Comparison of ENCODE assay signal across 8 cellular contexts in the genomic region with DNA sequence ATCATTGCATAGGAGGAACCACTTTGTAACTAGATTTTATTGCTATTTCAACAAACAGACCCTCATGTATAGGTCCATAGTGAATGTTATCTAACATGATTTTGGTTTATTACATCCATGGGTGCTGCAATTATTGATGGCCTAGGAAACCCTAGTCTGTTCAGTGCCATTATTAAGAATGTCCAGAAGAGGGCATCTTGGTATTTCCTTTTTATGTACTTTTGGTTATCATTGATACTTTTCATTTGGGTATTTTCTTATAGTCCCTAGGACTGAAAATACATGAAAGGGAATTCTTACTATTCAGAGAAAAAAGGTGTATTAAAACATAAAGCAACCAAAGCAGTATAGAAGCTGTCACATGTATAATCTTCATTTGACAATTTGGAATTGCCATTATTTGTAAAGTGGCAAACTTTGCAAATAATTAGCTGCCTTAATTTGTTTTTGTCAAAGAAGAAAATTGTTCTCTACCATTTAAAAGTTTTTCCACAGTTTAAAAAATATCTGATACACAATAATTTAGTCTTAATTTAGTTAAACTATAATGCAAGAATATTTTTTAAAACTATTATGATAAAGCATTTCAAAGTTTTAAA. TPM values are rescaled to one million over a fixed set of nuclear protein-coding genes. Genes with fewer than 3 reads are reported as not detected.
A peak's percentile ranks its signal among the peaks of the same experiment; 100 is the strongest.
DNase-seq lines count a peak whose midpoint lies in the region; ATAC-seq and TF ChIP-seq lines count a peak whose summit lies in the region.

No MANE protein-coding gene starts in this region.

- H3K27ac Mint-ChIP-seq in mesothelial cell of epicardium, result no peak overlapping the region

- H3K27me3 Mint-ChIP-seq in mesothelial cell of epicardium (ENCODE audit: low read depth), result no peaks in the 10 kb centered on the region

- DNase-seq in AG04449 (ENCODE audit: low read depth, low spot score), result no peak
- DNase-seq in NCI-H748 treated with DMSO at 0.1 percent for 48 hours (lab: John Stamatoyannopoulos, UW), result peak; percentile 0
- DNase-seq in cerebellum (ENCODE audit: low spot score), result peak; percentile 15
- DNase-seq in mesothelial cell of epicardium (ENCODE audit: low spot score in 2 of 2, unreplicated experiment in 2 of 2), result no peak
- no peak for DNase-seq in activated naive CD4-positive, alpha-beta T cell treated with anti-CD3 and anti-CD28 coated beads, Interleukin-2, amount 50 U/mL, for 16 hours

- ATAC-seq in GM18498 (IDR thresholded peaks at IDR 0.05; ENCODE audit: unreplicated experiment), result peak; percentile 43
- no peak for ATAC-seq in GM19455 (IDR thresholded peaks at IDR 0.05; ENCODE audit: unreplicated experiment)
- ATAC-seq in GM21367 (IDR thresholded peaks at IDR 0.05; ENCODE audit: unreplicated experiment), result no peak

- no peak overlapping the region for H3K4me3 ChIP-seq in AG04449 (ENCODE audit: low read depth, low read length)

- H3K36me3 Mint-ChIP-seq in mesothelial cell of epicardium, result peaks cover 22% of the 10 kb centered on the region

- CTCF ChIA-PET in AG04449 (lab: Yijun Ruan, JAX), result interaction anchor here (0.9 to 4.5 kb wide), 9 partner anchors 10 to 200 kb away, joined by 3 to 60 read pairs (median 4); no protein-coding TSS in a partner anchor

- H3K4me1 Mint-ChIP-seq in mesothelial cell of epicardium, result no peaks in the 10 kb centered on the region

- no peaks in the 10 kb centered on the region for H3K9me3 Mint-ChIP-seq in mesothelial cell of epicardium

- TF ChIP-seq CTCF in AG04449 (IDR thresholded peaks at IDR 0.05; ENCODE audit: insufficient read depth, low read length, missing control alignments) (peak; percentile 51), mesothelial cell of epicardium (IDR thresholded peaks at IDR 0.05; ENCODE audit: unreplicated experiment) (peak; percentile 28)

- H3K4me3 Mint-ChIP-seq in mesothelial cell of epicardium, result no peak overlapping the region

- POLR2A ChIA-PET in AG04449 (lab: Yijun Ruan, JAX), result no interaction called here

RNA-seq across cellular contexts. Expression of a gene that starts 48.7 kb away (rescaled TPM):
- total RNA-seq in cerebellum (41.2 TPM), mesothelial cell of epicardium (42.9 to 48.7 TPM (median 46.8 TPM) in 3 replicates)

Comparison
In these comparisons a context has a peak if more than half of its experiments do, and no peak if none do; other contexts are left out.
1. DNase-seq: peak in NCI-H748 treated with DMSO at 0.1 percent for 48 hours (single experiment) and cerebellum (single experiment); none in AG04449 (single experiment), mesothelial cell of epicardium (0 of 2) and activated naive CD4-positive, alpha-beta T cell treated with anti-CD3 and anti-CD28 coated beads, Interleukin-2, amount 50 U/mL, for 16 hours (single experiment).